Comparison of ENCODE assay signal across 8 cellular contexts in genomic region chr5:22852807-22853670, GRCh38. TPM values are rescaled to one million over a fixed set of nuclear protein-coding genes. Genes with fewer than 3 reads are reported as not detected.
DNase-seq lines count a peak whose midpoint lies in the region; ATAC-seq, FAIRE-seq and TF ChIP-seq lines count a peak whose summit lies in the region.

Gene CDH12, minus strand, starts transcription at chr5:22853344.

- peaks cover 2% of the 10 kb centered on the region for H3K27me3 Mint-ChIP-seq in activated CD8-positive, alpha-beta T cell treated with anti-CD3 and anti-CD28 coated beads for 36 hours

- FAIRE-seq in kidney (lab: Jason Lieb, UNC) (no peak), urothelium cell line (lab: Jason Lieb, UNC) (peak; percentile 82)

- H3K4me1 ChIP-seq in left ventricle myocardium inferior (peaks cover 9% of the 10 kb centered on the region), kidney (ENCODE audit: control insufficient read depth in 1 of 2, insufficient read depth in 1 of 2, low read depth in 1 of 2, low read length in 2 of 2) (no peaks in the 10 kb centered on the region)

- ATAC-seq in Right ventricle myocardium superior (ENCODE audit: poor library complexity), result no peak
- no peak for ATAC-seq in activated CD8-positive, alpha-beta T cell treated with anti-CD3 and anti-CD28 coated beads for 36 hours
- no peak for ATAC-seq in GM21515 (IDR thresholded peaks at IDR 0.05; ENCODE audit: unreplicated experiment)

- no peak within 1 kb of the TSS for H3K9ac ChIP-seq in kidney (ENCODE audit: low read length in 2 of 2)

- no peak for TF ChIP-seq CTCF in left ventricle myocardium inferior (IDR thresholded peaks at IDR 0.05; ENCODE audit: borderline replicate concordance)
- TF ChIP-seq CTCF in activated CD8-positive, alpha-beta T cell treated with anti-CD3 and anti-CD28 coated beads for 36 hours (IDR thresholded peaks at IDR 0.05), result no peak
- no peak for TF ChIP-seq CTCF in kidney (IDR thresholded peaks at IDR 0.05; ENCODE audit: borderline replicate concordance, extremely low read depth, insufficient read depth)

- peaks cover 2% of the 10 kb centered on the region for H3K9me3 Mint-ChIP-seq in activated CD8-positive, alpha-beta T cell treated with anti-CD3 and anti-CD28 coated beads for 36 hours

- peaks cover 56% of the 10 kb centered on the region for H3K27me3 ChIP-seq in left ventricle myocardium inferior (ENCODE audit: low read depth)

- no peaks in the 10 kb centered on the region for H3K36me3 ChIP-seq in left ventricle myocardium inferior
- H3K36me3 ChIP-seq in kidney (ENCODE audit: control insufficient read depth in 1 of 2, insufficient read depth in 2 of 2, low read length in 2 of 2), result no peaks in the 10 kb centered on the region

- H3K4me1 Mint-ChIP-seq in activated CD8-positive, alpha-beta T cell treated with anti-CD3 and anti-CD28 coated beads for 36 hours (ENCODE audit: low read depth), result peaks cover 6% of the 10 kb centered on the region

- CTCF ChIA-PET in activated CD8-positive, alpha-beta T cell treated with anti-CD3 and anti-CD28 coated beads for 36 hours (lab: Charles Lee), result no interaction called here

- H3K4me3 Mint-ChIP-seq in activated CD8-positive, alpha-beta T cell treated with anti-CD3 and anti-CD28 coated beads for 36 hours, result peak within 1 kb of the TSS; percentile 42

- H3K9me3 ChIP-seq in left ventricle myocardium inferior (replicated peaks), result no peaks in the 10 kb centered on the region
- no peaks in the 10 kb centered on the region for H3K9me3 ChIP-seq in kidney (ENCODE audit: control insufficient read depth in 1 of 2, low read length in 2 of 2)

- H3K4me3 ChIP-seq in left ventricle myocardium inferior, result peak within 1 kb of the TSS; percentile 53
- H3K4me3 ChIP-seq in kidney (ENCODE audit: low read length in 2 of 2), result peak within 1 kb of the TSS; percentile 31 to 39

- no peaks in the 10 kb centered on the region for H3K36me3 Mint-ChIP-seq in activated CD8-positive, alpha-beta T cell treated with anti-CD3 and anti-CD28 coated beads for 36 hours (ENCODE audit: low read depth)

- POLR2A ChIA-PET in activated CD8-positive, alpha-beta T cell treated with anti-CD3 and anti-CD28 coated beads for 36 hours (lab: Charles Lee), result no interaction called here

- DNase-seq in left ventricle myocardium inferior (no peak), Right ventricle myocardium superior (no peak), NCI-H128 (lab: John Stamatoyannopoulos, UW; ENCODE audit: unreplicated experiment) (peak; percentile 65), kidney (no peak), urothelium cell line (ENCODE audit: low spot score) (peak; percentile 71), T-helper 9 cell (no peak)
- DNase-seq in activated CD8-positive, alpha-beta T cell treated with anti-CD3 and anti-CD28 coated beads for 36 hours, result peak; percentile 2

- intact Hi-C loops in left ventricle myocardium inferior (cut with micrococcal nuclease) (no loop called here), Right ventricle myocardium superior (cut with DNase I) (no loop called here), kidney (cut with DNase I) (no loop called here)
- intact Hi-C loops in activated CD8-positive, alpha-beta T cell treated with anti-CD3 and anti-CD28 coated beads for 36 hours (cut with micrococcal nuclease), result no loop called here

- H3K27ac ChIP-seq in left ventricle myocardium inferior (replicated peaks), result no peak within 1 kb of the TSS
- H3K27ac ChIP-seq in kidney (ENCODE audit: low read depth in 2 of 2, low read length in 2 of 2), result no peak within 1 kb of the TSS

- no peak within 1 kb of the TSS for H3K27ac Mint-ChIP-seq in activated CD8-positive, alpha-beta T cell treated with anti-CD3 and anti-CD28 coated beads for 36 hours

RNA-seq across cellular contexts. Expression of gene CDH12, which starts in this region (rescaled TPM):
- total RNA-seq in left ventricle myocardium inferior (not detected), Right ventricle myocardium superior (not detected), kidney (not detected)
- not detected for total RNA-seq in activated CD8-positive, alpha-beta T cell treated with anti-CD3 and anti-CD28 coated beads for 36 hours
- 0.17 TPM for polyA plus RNA-seq in kidney (ENCODE audit: insufficient read depth, low read depth, low replicate concordance)

Comparison
In these comparisons a context has a peak if more than half of its experiments do, and no peak if none do; other contexts are left out.
1. Peak in DNase-seq in activated CD8-positive, alpha-beta T cell treated with anti-CD3 and anti-CD28 coated beads for 36 hours; RNA of the gene not detected or under 1 TPM.
2. DNase-seq: peak in NCI-H128 (single experiment) and urothelium cell line (single experiment); none in left ventricle myocardium inferior (single experiment), Right ventricle myocardium superior (single experiment), kidney (single experiment) and T-helper 9 cell (single experiment).